In the genomic region with DNA sequence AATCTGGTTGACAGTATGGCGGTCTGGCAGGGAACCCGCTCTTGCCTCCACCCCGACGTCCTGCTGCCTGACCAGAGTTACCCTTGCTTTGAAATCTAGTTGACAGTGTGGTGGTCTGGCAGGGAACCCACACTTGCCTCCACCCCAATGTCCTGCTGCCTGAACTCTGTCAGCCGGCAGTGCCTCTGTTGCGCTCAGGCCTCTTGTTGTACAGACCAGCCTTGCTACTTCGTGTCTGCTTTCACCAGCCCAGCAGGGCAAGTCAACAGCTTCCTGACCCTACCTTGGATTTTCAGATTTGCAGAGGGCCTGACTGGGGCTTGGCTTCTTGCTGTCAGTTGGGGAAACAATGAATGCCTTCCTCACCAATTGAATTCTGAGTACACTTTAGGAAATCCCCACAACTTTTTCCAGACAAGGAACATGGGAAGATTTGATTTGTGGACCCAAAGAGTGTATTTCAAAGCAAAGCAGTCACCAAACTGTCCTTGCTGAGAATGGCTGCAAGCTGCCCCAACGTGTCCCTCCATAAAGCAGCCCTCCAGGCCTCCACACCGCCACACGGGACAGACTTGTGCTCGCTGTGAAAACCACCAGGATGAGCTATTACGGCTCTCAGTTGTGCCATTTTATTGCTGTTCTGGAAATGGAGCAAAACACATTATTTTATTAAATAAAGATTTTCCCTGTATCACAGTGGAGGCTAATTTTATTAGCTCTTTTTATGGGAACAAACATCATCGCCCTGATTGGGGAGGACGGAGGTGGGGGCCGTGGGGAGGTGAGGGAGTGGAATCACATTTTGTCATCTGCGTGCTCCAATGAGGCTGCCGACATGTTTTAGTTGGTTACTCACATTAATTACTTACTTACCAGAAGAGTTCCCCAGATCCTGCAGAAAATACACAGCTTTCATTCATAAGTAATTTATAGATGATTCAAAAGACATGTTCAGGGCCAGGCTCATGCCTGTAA, we compare ENCODE assay signal across 19 cellular contexts.
DNase-seq lines count a peak whose midpoint lies in the region; ATAC-seq and TF ChIP-seq lines count a peak whose summit lies in the region.
"Had no signal": no experiment of that assay in that cellular context is flagged by ENCODE, and none has a peak within 500 bp of the region (broad histone marks: within the 10 kb centered on the region; RNA-seq: fewer than 3 reads in every experiment).

No MANE protein-coding gene starts in this region.

- no peak for ATAC-seq in heart left ventricle
- ATAC-seq in HG03354 (IDR thresholded peaks at IDR 0.05; ENCODE audit: poor library complexity, severe bottlenecking, unreplicated experiment): no peak
- no peak for ATAC-seq in GM21619 (IDR thresholded peaks at IDR 0.05; ENCODE audit: unreplicated experiment)
- ATAC-seq: left lung; naive thymus-derived CD4-positive, alpha-beta T cell; T-cell had no signal

- H3K36me3 ChIP-seq in right atrium auricular region (no peaks in the 10 kb centered on the region), heart left ventricle (no peaks in the 10 kb centered on the region)
- H3K36me3 ChIP-seq: left lung, WERI-Rb-1 had no signal

- intact Hi-C loops in heart left ventricle (cut with DNase I): loop anchor here in 2 of 10 donors (10.0 kb wide), 1 partner anchor 131 kb away; no protein-coding TSS in a partner anchor
- intact Hi-C loops in activated CD4-positive, alpha-beta memory T cell treated with anti-CD3 and anti-CD28 coated beads for 36 hours (cut with micrococcal nuclease): no loop called here

- H3K27me3 ChIP-seq in right atrium auricular region (no peaks in the 10 kb centered on the region), heart left ventricle (no peaks in the 10 kb centered on the region)
- H3K27me3 ChIP-seq: left lung, testis had no signal

- H3K4me1 Mint-ChIP-seq in nephron: peaks cover 72% of the 10 kb centered on the region
- H3K4me1 Mint-ChIP-seq in activated CD4-positive, alpha-beta memory T cell treated with anti-CD3 and anti-CD28 coated beads for 36 hours (ENCODE audit: low read depth): no peaks in the 10 kb centered on the region

- no peak for TF ChIP-seq POLR2A in heart left ventricle (IDR thresholded peaks at IDR 0.05)

- peak overlapping the region; percentile 1 to 50 (median 25) for H3K27ac Mint-ChIP-seq in nephron
- no peak overlapping the region for H3K27ac Mint-ChIP-seq in activated CD4-positive, alpha-beta memory T cell treated with anti-CD3 and anti-CD28 coated beads for 36 hours
- H3K27ac Mint-ChIP-seq: CD4-positive, alpha-beta T cell; T-cell had no signal

- H3K4me3 Mint-ChIP-seq in nephron: no peak overlapping the region
- H3K4me3 Mint-ChIP-seq in activated CD4-positive, alpha-beta memory T cell treated with anti-CD3 and anti-CD28 coated beads for 36 hours: no peak overlapping the region
- H3K4me3 Mint-ChIP-seq: CD4-positive, alpha-beta T cell; naive thymus-derived CD4-positive, alpha-beta T cell; T-cell had no signal

- H3K9me3 ChIP-seq in right atrium auricular region: no peaks in the 10 kb centered on the region
- no peaks in the 10 kb centered on the region for H3K9me3 ChIP-seq in heart left ventricle
- H3K9me3 ChIP-seq: left lung, testis had no signal

- POLR2A ChIA-PET in activated CD4-positive, alpha-beta memory T cell treated with anti-CD3 and anti-CD28 coated beads for 36 hours (lab: Charles Lee): no interaction called here

- no peaks in the 10 kb centered on the region for H3K36me3 Mint-ChIP-seq in nephron (ENCODE audit: low read depth)
- no peaks in the 10 kb centered on the region for H3K36me3 Mint-ChIP-seq in activated CD4-positive, alpha-beta memory T cell treated with anti-CD3 and anti-CD28 coated beads for 36 hours

- H3K27ac ChIP-seq in right atrium auricular region: peak overlapping the region in 1 of 2 donors; percentile 79
- no peak overlapping the region for H3K27ac ChIP-seq in heart left ventricle
- H3K27ac ChIP-seq: WERI-Rb-1 had no signal

- no peak overlapping the region for H3K4me3 ChIP-seq in right atrium auricular region
- no peak overlapping the region for H3K4me3 ChIP-seq in heart left ventricle
- H3K4me3 ChIP-seq: left lung, testis had no signal

- WGBS in heart left ventricle, 4 donors: 96 to 97% (median 96%) methylated on average over 16 to 17 of the region's 17 CpGs

- CTCF ChIA-PET in activated CD4-positive, alpha-beta memory T cell treated with anti-CD3 and anti-CD28 coated beads for 36 hours (lab: Charles Lee): no interaction called here

- peak; percentile 54 for DNase-seq in right atrium auricular region (ENCODE audit: low spot score)
- DNase-seq in heart left ventricle: no peak
- peak; percentile 47 for DNase-seq in ecto neural progenitor cell (ENCODE audit: low spot score)
- no peak for DNase-seq in activated T-cell treated with anti-CD3 and anti-CD28 coated beads, Interleukin-2, amount 50 U/mL, for 1 hour
- DNase-seq in activated CD4-positive, alpha-beta memory T cell treated with anti-CD3 and anti-CD28 coated beads for 36 hours: no peak
- DNase-seq: activated effector memory CD4-positive, alpha-beta T cell treated with anti-CD3 and anti-CD28 coated beads, Interleukin-2, amount 50 U/mL, for 16 hours; aorta; CD4-positive, alpha-beta T cell; DMS79 treated with DMSO at 0.1 percent for 48 hours; hypothalamus; left lung; naive thymus-derived CD4-positive, alpha-beta T cell; stimulated activated CD4-positive, alpha-beta T cell treated with anti-CD3 and anti-CD28 coated beads, Interleukin-1b, Interleukin-23, amount 100 ng/mL, for 48 hours; T-cell; testis; WERI-Rb-1 had no signal

- no peaks in the 10 kb centered on the region for H3K9me3 Mint-ChIP-seq in nephron
- H3K9me3 Mint-ChIP-seq in activated CD4-positive, alpha-beta memory T cell treated with anti-CD3 and anti-CD28 coated beads for 36 hours: no peaks in the 10 kb centered on the region
- H3K9me3 Mint-ChIP-seq: CD4-positive, alpha-beta T cell; T-cell had no signal

- H3K27me3 Mint-ChIP-seq in nephron (ENCODE audit: low read depth): peaks cover 10% of the 10 kb centered on the region
- H3K27me3 Mint-ChIP-seq in activated CD4-positive, alpha-beta memory T cell treated with anti-CD3 and anti-CD28 coated beads for 36 hours: no peaks in the 10 kb centered on the region
- H3K27me3 Mint-ChIP-seq: CD4-positive, alpha-beta T cell; naive thymus-derived CD4-positive, alpha-beta T cell; T-cell had no signal

- H3K4me1 ChIP-seq in right atrium auricular region (peaks cover 0 to 38% of the 10 kb centered on the region in 2 donors), heart left ventricle (peaks cover 0 to 37% (median 11%) of the 10 kb centered on the region in 12 donors)

- no peak for TF ChIP-seq CTCF in right atrium auricular region (IDR thresholded peaks at IDR 0.05)
- no peak for TF ChIP-seq CTCF in heart left ventricle (IDR thresholded peaks at IDR 0.05)
- TF ChIP-seq CTCF in nephron (IDR thresholded peaks at IDR 0.05; ENCODE audit: unreplicated experiment in 3 of 3): no peak

Comparison
In these comparisons a context has a peak if more than half of its experiments do, and no peak if none do; other contexts are left out.
1. DNase-seq: peak in right atrium auricular region (single experiment) and ecto neural progenitor cell (single experiment); none in heart left ventricle (0 of 5), activated T-cell treated with anti-CD3 and anti-CD28 coated beads, Interleukin-2, amount 50 U/mL, for 1 hour (single experiment) and activated CD4-positive, alpha-beta memory T cell treated with anti-CD3 and anti-CD28 coated beads for 36 hours (single experiment).